In the genomic region with DNA sequence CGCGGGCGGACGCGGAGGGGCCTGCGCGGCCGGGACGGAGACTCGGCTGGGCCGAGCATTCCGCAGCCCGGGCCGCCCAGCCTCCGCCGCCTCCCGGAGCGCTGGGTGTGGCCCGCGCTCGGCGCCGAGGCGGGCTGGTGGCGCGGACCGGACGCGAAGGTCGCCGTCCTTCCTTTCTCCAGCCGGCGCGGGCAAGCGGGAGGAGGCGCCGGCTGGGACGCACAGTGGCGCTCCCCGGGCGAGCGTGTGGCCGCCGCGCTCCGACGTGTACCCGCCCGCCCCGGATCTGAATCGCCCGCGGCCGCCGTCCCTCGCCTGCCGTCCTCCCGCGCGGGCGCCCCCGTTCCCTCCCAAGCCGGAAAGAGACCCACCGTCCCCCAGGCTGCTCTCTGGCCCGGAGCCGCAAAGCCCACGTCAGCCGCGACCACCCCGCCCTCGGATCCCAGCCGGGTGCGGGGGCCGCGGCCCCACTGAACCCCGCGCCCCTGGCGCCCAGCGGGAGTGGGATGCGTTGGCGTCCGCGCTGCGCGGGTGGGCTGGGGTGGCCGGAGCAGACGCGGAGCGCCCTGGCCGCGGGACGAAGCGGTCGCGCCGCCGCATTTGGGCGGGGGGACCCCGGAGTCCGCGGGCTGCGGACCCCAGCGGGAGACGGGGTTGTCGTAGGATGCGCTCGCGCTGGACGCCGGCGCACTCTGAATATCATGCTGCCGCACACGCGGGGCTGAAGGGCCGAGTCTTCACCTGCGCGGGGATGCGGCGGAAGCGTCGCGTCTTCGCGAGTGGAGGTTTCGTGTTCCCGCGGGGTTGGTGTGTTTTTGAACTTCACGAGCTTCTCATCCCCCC, we compare ENCODE assay signal across 1 cellular context.
TF ChIP-seq lines count a peak whose summit lies in the region.

No MANE protein-coding gene starts in this region.

TF ChIP-seq in HepG2, 621 proteins besides CTCF, POLR2A, EP300 and RAD21 (continued from another document and continues in another):
- TF ChIP-seq, protein P1, sequence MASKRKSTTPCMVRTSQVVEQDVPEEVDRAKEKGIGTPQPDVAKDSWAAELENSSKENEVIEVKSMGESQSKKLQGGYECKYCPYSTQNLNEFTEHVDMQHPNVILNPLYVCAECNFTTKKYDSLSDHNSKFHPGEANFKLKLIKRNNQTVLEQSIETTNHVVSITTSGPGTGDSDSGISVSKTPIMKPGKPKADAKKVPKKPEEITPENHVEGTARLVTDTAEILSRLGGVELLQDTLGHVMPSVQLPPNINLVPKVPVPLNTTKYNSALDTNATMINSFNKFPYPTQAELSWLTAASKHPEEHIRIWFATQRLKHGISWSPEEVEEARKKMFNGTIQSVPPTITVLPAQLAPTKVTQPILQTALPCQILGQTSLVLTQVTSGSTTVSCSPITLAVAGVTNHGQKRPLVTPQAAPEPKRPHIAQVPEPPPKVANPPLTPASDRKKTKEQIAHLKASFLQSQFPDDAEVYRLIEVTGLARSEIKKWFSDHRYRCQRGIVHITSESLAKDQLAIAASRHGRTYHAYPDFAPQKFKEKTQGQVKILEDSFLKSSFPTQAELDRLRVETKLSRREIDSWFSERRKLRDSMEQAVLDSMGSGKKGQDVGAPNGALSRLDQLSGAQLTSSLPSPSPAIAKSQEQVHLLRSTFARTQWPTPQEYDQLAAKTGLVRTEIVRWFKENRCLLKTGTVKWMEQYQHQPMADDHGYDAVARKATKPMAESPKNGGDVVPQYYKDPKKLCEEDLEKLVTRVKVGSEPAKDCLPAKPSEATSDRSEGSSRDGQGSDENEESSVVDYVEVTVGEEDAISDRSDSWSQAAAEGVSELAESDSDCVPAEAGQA (IDR thresholded peaks at IDR 0.05; ENCODE audit: low read depth): no peak
- TF ChIP-seq, protein P1 (CRISPR knock-in tag; IDR thresholded peaks at IDR 0.05; ENCODE audit: borderline replicate concordance): no peak
- TF ChIP-seq, protein P2, sequence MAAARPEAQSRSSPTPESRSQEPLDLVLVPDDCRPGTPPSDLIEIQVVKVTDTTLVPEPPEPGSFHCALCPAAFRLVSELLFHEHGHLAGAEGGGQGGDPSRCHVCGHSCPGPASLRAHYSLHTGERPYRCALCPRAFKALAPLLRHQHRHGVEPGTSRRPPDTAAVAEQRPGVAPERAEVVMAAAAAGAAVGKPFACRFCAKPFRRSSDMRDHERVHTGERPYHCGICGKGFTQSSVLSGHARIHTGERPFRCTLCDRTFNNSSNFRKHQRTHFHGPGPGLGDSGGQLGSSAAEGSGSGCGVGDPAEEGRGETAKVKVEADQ (CRISPR knock-in tag; IDR thresholded peaks at IDR 0.05; ENCODE audit: borderline replicate concordance): 0 out of 2 replicates have a peak, but pooled peaks have one; percentile 26
- TF ChIP-seq PCBP1 (IDR thresholded peaks at IDR 0.05; ENCODE audit: borderline replicate concordance, low read depth, low read length) (no peak), PTBP1 (IDR thresholded peaks at IDR 0.05; ENCODE audit: low read depth, low read length, poor library complexity, severe bottlenecking) (no peak), KAT7 (CRISPR knock-in tag; IDR thresholded peaks at IDR 0.05; ENCODE audit: borderline replicate concordance) (peak; percentile 13; the same call in 1 of the 2 replicates), ZNF34 (CRISPR knock-in tag; IDR thresholded peaks at IDR 0.05; ENCODE audit: borderline replicate concordance) (0 out of 2 replicates have a peak, but pooled peaks have one; percentile 54), REL (CRISPR knock-in tag; conservative IDR thresholded peaks at IDR 0.05) (no peak), ZNF746 (CRISPR knock-in tag; IDR thresholded peaks at IDR 0.05) (0 out of 2 replicates have a peak, but pooled peaks have one; percentile 26), PHF8 (CRISPR knock-in tag; IDR thresholded peaks at IDR 0.05) (peak; percentile 59), BCL6 (CRISPR knock-in tag; IDR thresholded peaks at IDR 0.05) (no peak), ZNF773 (CRISPR knock-in tag; IDR thresholded peaks at IDR 0.05; ENCODE audit: borderline replicate concordance) (peak; percentile 8; the same call in 1 of the 2 replicates), PHF20 (CRISPR knock-in tag; IDR thresholded peaks at IDR 0.05) (no peak), TAF1 (CRISPR knock-in tag; IDR thresholded peaks at IDR 0.05) (peak; percentile 56), DR1 (CRISPR knock-in tag; IDR thresholded peaks at IDR 0.05) (no peak), ZMAT3 (CRISPR knock-in tag; conservative IDR thresholded peaks at IDR 0.05) (0 out of 2 replicates have a peak, but pooled peaks have one; percentile 51), JUNB (CRISPR knock-in tag; IDR thresholded peaks at IDR 0.05; ENCODE audit: borderline replicate concordance) (no peak), ZNF10 (CRISPR knock-in tag; IDR thresholded peaks at IDR 0.05; ENCODE audit: borderline replicate concordance, low read depth) (no peak), ZNF749 (CRISPR knock-in tag; IDR thresholded peaks at IDR 0.05; ENCODE audit: borderline replicate concordance) (0 out of 2 replicates have a peak, but pooled peaks have one; percentile 30), MBD4 (IDR thresholded peaks at IDR 0.05; ENCODE audit: borderline replicate concordance, low read length) (no peak)
- TF ChIP-seq, protein P3, sequence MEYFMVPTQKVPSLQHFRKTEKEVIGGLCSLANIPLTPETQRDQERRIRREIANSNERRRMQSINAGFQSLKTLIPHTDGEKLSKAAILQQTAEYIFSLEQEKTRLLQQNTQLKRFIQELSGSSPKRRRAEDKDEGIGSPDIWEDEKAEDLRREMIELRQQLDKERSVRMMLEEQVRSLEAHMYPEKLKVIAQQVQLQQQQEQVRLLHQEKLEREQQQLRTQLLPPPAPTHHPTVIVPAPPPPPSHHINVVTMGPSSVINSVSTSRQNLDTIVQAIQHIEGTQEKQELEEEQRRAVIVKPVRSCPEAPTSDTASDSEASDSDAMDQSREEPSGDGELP (IDR thresholded peaks at IDR 0.05; ENCODE audit: borderline replicate concordance, low read depth): no peak
- TF ChIP-seq, protein P4, sequence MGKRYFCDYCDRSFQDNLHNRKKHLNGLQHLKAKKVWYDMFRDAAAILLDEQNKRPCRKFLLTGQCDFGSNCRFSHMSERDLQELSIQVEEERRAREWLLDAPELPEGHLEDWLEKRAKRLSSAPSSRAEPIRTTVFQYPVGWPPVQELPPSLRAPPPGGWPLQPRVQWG (CRISPR knock-in tag; IDR thresholded peaks at IDR 0.05; ENCODE audit: borderline replicate concordance, low read depth): no peak
- TF ChIP-seq, protein P5, sequence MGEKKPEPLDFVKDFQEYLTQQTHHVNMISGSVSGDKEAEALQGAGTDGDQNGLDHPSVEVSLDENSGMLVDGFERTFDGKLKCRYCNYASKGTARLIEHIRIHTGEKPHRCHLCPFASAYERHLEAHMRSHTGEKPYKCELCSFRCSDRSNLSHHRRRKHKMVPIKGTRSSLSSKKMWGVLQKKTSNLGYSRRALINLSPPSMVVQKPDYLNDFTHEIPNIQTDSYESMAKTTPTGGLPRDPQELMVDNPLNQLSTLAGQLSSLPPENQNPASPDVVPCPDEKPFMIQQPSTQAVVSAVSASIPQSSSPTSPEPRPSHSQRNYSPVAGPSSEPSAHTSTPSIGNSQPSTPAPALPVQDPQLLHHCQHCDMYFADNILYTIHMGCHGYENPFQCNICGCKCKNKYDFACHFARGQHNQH (CRISPR knock-in tag; IDR thresholded peaks at IDR 0.05): 0 out of 2 replicates have a peak, but pooled peaks have one; percentile 18
- TF ChIP-seq, protein P6, sequence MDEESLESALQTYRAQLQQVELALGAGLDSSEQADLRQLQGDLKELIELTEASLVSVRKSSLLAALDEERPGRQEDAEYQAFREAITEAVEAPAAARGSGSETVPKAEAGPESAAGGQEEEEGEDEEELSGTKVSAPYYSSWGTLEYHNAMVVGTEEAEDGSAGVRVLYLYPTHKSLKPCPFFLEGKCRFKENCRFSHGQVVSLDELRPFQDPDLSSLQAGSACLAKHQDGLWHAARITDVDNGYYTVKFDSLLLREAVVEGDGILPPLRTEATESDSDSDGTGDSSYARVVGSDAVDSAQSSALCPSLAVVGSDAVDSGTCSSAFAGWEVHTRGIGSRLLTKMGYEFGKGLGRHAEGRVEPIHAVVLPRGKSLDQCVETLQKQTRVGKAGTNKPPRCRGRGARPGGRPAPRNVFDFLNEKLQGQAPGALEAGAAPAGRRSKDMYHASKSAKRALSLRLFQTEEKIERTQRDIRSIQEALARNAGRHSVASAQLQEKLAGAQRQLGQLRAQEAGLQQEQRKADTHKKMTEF (CRISPR knock-in tag; IDR thresholded peaks at IDR 0.05): 0 out of 2 replicates have a peak, but pooled peaks have one; percentile 30
- TF ChIP-seq, protein P7, sequence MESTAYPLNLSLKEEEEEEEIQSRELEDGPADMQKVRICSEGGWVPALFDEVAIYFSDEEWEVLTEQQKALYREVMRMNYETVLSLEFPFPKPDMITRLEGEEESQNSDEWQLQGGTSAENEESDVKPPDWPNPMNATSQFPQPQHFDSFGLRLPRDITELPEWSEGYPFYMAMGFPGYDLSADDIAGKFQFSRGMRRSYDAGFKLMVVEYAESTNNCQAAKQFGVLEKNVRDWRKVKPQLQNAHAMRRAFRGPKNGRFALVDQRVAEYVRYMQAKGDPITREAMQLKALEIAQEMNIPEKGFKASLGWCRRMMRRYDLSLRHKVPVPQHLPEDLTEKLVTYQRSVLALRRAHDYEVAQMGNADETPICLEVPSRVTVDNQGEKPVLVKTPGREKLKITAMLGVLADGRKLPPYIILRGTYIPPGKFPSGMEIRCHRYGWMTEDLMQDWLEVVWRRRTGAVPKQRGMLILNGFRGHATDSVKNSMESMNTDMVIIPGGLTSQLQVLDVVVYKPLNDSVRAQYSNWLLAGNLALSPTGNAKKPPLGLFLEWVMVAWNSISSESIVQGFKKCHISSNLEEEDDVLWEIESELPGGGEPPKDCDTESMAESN (CRISPR knock-in tag; conservative IDR thresholded peaks at IDR 0.05): 0 out of 2 replicates have a peak, but pooled peaks have one; percentile 71
- TF ChIP-seq, protein P8, sequence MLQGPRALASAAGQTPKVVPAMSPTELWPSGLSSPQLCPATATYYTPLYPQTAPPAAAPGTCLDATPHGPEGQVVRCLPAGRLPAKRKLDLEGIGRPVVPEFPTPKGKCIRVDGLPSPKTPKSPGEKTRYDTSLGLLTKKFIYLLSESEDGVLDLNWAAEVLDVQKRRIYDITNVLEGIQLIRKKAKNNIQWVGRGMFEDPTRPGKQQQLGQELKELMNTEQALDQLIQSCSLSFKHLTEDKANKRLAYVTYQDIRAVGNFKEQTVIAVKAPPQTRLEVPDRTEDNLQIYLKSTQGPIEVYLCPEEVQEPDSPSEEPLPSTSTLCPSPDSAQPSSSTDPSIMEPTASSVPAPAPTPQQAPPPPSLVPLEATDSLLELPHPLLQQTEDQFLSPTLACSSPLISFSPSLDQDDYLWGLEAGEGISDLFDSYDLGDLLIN (CRISPR knock-in tag; IDR thresholded peaks at IDR 0.05; ENCODE audit: borderline replicate concordance): 0 out of 2 replicates have a peak, but pooled peaks have one; percentile 84
- TF ChIP-seq, protein P9, sequence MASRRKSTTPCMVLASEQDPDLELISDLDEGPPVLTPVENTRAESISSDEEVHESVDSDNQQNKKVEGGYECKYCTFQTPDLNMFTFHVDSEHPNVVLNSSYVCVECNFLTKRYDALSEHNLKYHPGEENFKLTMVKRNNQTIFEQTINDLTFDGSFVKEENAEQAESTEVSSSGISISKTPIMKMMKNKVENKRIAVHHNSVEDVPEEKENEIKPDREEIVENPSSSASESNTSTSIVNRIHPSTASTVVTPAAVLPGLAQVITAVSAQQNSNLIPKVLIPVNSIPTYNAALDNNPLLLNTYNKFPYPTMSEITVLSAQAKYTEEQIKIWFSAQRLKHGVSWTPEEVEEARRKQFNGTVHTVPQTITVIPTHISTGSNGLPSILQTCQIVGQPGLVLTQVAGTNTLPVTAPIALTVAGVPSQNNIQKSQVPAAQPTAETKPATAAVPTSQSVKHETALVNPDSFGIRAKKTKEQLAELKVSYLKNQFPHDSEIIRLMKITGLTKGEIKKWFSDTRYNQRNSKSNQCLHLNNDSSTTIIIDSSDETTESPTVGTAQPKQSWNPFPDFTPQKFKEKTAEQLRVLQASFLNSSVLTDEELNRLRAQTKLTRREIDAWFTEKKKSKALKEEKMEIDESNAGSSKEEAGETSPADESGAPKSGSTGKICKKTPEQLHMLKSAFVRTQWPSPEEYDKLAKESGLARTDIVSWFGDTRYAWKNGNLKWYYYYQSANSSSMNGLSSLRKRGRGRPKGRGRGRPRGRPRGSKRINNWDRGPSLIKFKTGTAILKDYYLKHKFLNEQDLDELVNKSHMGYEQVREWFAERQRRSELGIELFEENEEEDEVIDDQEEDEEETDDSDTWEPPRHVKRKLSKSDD (CRISPR knock-in tag; IDR thresholded peaks at IDR 0.05; ENCODE audit: low read depth): 0 out of 2 replicates have a peak, but pooled peaks have one; percentile 42
- TF ChIP-seq, protein P10, sequence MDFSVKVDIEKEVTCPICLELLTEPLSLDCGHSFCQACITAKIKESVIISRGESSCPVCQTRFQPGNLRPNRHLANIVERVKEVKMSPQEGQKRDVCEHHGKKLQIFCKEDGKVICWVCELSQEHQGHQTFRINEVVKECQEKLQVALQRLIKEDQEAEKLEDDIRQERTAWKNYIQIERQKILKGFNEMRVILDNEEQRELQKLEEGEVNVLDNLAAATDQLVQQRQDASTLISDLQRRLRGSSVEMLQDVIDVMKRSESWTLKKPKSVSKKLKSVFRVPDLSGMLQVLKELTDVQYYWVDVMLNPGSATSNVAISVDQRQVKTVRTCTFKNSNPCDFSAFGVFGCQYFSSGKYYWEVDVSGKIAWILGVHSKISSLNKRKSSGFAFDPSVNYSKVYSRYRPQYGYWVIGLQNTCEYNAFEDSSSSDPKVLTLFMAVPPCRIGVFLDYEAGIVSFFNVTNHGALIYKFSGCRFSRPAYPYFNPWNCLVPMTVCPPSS (IDR thresholded peaks at IDR 0.05): no peak
- TF ChIP-seq, protein P11, sequence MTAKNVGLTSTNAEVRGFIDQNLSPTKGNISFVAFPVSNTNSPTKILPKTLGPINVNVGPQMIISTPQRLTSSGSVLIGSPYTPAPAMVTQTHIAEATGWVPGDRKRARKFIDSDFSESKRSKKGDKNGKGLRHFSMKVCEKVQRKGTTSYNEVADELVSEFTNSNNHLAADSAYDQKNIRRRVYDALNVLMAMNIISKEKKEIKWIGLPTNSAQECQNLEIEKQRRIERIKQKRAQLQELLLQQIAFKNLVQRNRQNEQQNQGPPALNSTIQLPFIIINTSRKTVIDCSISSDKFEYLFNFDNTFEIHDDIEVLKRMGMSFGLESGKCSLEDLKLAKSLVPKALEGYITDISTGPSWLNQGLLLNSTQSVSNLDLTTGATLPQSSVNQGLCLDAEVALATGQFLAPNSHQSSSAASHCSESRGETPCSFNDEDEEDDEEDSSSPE (CRISPR knock-in tag; IDR thresholded peaks at IDR 0.05): peak; percentile 23; the same call in 1 of the 2 replicates
